In genomic region chr22:45428391-45429385, GRCh38 we compare ENCODE assay signal across 27 cellular contexts. TPM values are rescaled to one million over a fixed set of nuclear protein-coding genes. Genes with fewer than 3 reads are reported as not detected.
DNase-seq lines count a peak whose midpoint lies in the region; ATAC-seq and TF ChIP-seq lines count a peak whose summit lies in the region.
"Had no signal": no experiment of that assay in that cellular context is flagged by ENCODE, and none has a peak within 500 bp of the region (broad histone marks: within the 10 kb centered on the region; RNA-seq: fewer than 3 reads in every experiment).

No MANE protein-coding gene starts in this region.

- POLR2A ChIA-PET in WTC11 (lab: Charles Lee): no interaction called here

- H3K4me1 Mint-ChIP-seq in CD14-positive monocyte (peaks cover 47% of the 10 kb centered on the region), WTC11 (no peaks in the 10 kb centered on the region)
- H3K4me1 Mint-ChIP-seq in stimulated activated naive B cell treated with anti-CD40 and anti-IgM and Interleukin-4, amounts not matched to agents 10 μg/mL and 1 μg/mL and 100 μg/mL, for 72 hours: peaks cover 19 to 21% of the 10 kb centered on the region in 2 donors
- H3K4me1 Mint-ChIP-seq: activated T-helper 17 cell treated with anti-CD3 and anti-CD28 coated beads, Interleukin-2, amount 50 U/mL, for 72 hours had no signal

- ATAC-seq in WTC11: no peak
- ATAC-seq in stimulated activated naive B cell treated with anti-CD40 and anti-IgM and Interleukin-4, amounts not matched to agents 10 μg/mL and 1 μg/mL and 100 μg/mL, for 72 hours (replicated peaks): no peak
- no peak for ATAC-seq in GM19328 (IDR thresholded peaks at IDR 0.05; ENCODE audit: unreplicated experiment)
- no peak for ATAC-seq in HG03442 (IDR thresholded peaks at IDR 0.05; ENCODE audit: unreplicated experiment)
- ATAC-seq: activated CD8-positive, alpha-beta T cell treated with anti-CD3 and anti-CD28 coated beads for 36 hours; activated T-helper 17 cell treated with anti-CD3 and anti-CD28 coated beads, Interleukin-2, amount 50 U/mL, for 72 hours; natural killer cell treated with Interleukin-12 subunit alpha and Interleukin-12 subunit beta and Interleukin-15 and Interleukin-18, amount 100 ng/mL, for 72 hours had no signal

- TF ChIP-seq CTCF in CD14-positive monocyte (IDR thresholded peaks at IDR 0.05) (no peak), WTC11 (IDR thresholded peaks at IDR 0.05) (no peak)

- intact Hi-C loops in CD14-positive monocyte (cut with micrococcal nuclease): no loop called here

- H3K27me3 Mint-ChIP-seq in CD14-positive monocyte (ENCODE audit: low read depth in 3 of 3): peaks cover 0 to 3% (median 2%) of the 10 kb centered on the region in 3 donors
- no peaks in the 10 kb centered on the region for H3K27me3 Mint-ChIP-seq in WTC11 (ENCODE audit: low read depth)
- H3K27me3 Mint-ChIP-seq in stimulated activated naive B cell treated with anti-CD40 and anti-IgM and Interleukin-4, amounts not matched to agents 10 μg/mL and 1 μg/mL and 100 μg/mL, for 72 hours: peaks cover 13 to 23% of the 10 kb centered on the region in 2 donors
- H3K27me3 Mint-ChIP-seq: activated CD8-positive, alpha-beta T cell treated with anti-CD3 and anti-CD28 coated beads for 36 hours; activated T-helper 17 cell treated with anti-CD3 and anti-CD28 coated beads, Interleukin-2, amount 50 U/mL, for 72 hours; natural killer cell treated with Interleukin-12 subunit alpha and Interleukin-12 subunit beta and Interleukin-15 and Interleukin-18, amount 100 ng/mL, for 72 hours had no signal

- H3K27ac Mint-ChIP-seq in CD14-positive monocyte: peak overlapping the region in 4 of 7 donors; percentile 1 to 48 (median 42)
- peak overlapping the region; percentile 1 for H3K27ac Mint-ChIP-seq in WTC11
- H3K27ac Mint-ChIP-seq in stimulated activated naive B cell treated with anti-CD40 and anti-IgM and Interleukin-4, amounts not matched to agents 10 μg/mL and 1 μg/mL and 100 μg/mL, for 72 hours: peak overlapping the region; percentile 66
- H3K27ac Mint-ChIP-seq: activated CD8-positive, alpha-beta T cell treated with anti-CD3 and anti-CD28 coated beads for 36 hours; activated T-helper 17 cell treated with anti-CD3 and anti-CD28 coated beads, Interleukin-2, amount 50 U/mL, for 72 hours; natural killer cell treated with Interleukin-12 subunit alpha and Interleukin-12 subunit beta and Interleukin-15 and Interleukin-18, amount 100 ng/mL, for 72 hours had no signal

- CTCF ChIA-PET in WTC11 (lab: Charles Lee): interaction anchor here (0.9 kb wide), 1 partner anchor 120 kb away, joined by 3 read pairs; no protein-coding TSS in a partner anchor

- H3K4me3 Mint-ChIP-seq in CD14-positive monocyte: no peak overlapping the region
- no peak overlapping the region for H3K4me3 Mint-ChIP-seq in WTC11
- peak overlapping the region; percentile 18 to 41 for H3K4me3 Mint-ChIP-seq in stimulated activated naive B cell treated with anti-CD40 and anti-IgM and Interleukin-4, amounts not matched to agents 10 μg/mL and 1 μg/mL and 100 μg/mL, for 72 hours
- H3K4me3 Mint-ChIP-seq: activated CD8-positive, alpha-beta T cell treated with anti-CD3 and anti-CD28 coated beads for 36 hours; activated T-helper 17 cell treated with anti-CD3 and anti-CD28 coated beads, Interleukin-2, amount 50 U/mL, for 72 hours; natural killer cell treated with Interleukin-12 subunit alpha and Interleukin-12 subunit beta and Interleukin-15 and Interleukin-18, amount 100 ng/mL, for 72 hours had no signal

- H3K36me3 Mint-ChIP-seq in CD14-positive monocyte (peaks cover 8 to 13% of the 10 kb centered on the region in 2 donors), WTC11 (peaks cover 6% of the 10 kb centered on the region; the same call in 1 of the 2 replicates)
- H3K36me3 Mint-ChIP-seq in stimulated activated naive B cell treated with anti-CD40 and anti-IgM and Interleukin-4, amounts not matched to agents 10 μg/mL and 1 μg/mL and 100 μg/mL, for 72 hours: peaks cover 4 to 5% of the 10 kb centered on the region in 2 donors
- H3K36me3 Mint-ChIP-seq: natural killer cell treated with Interleukin-12 subunit alpha and Interleukin-12 subunit beta and Interleukin-15 and Interleukin-18, amount 100 ng/mL, for 72 hours had no signal

- H3K9me3 Mint-ChIP-seq in CD14-positive monocyte (peaks cover 2 to 9% (median 5%) of the 10 kb centered on the region in 7 donors), WTC11 (peaks cover 14% of the 10 kb centered on the region)
- H3K9me3 Mint-ChIP-seq in stimulated activated naive B cell treated with anti-CD40 and anti-IgM and Interleukin-4, amounts not matched to agents 10 μg/mL and 1 μg/mL and 100 μg/mL, for 72 hours: peaks cover 2 to 8% of the 10 kb centered on the region in 2 donors
- H3K9me3 Mint-ChIP-seq: activated CD8-positive, alpha-beta T cell treated with anti-CD3 and anti-CD28 coated beads for 36 hours; activated T-helper 17 cell treated with anti-CD3 and anti-CD28 coated beads, Interleukin-2, amount 50 U/mL, for 72 hours; natural killer cell treated with Interleukin-12 subunit alpha and Interleukin-12 subunit beta and Interleukin-15 and Interleukin-18, amount 100 ng/mL, for 72 hours had no signal

- DNase-seq in CD14-positive monocyte (ENCODE audit: low spot score) (no peak), WTC11 (ENCODE audit: low spot score) (no peak), mesenteric fat pad (ENCODE audit: low spot score) (peak; percentile 60), NOMO-1 treated with dmso at 0.1 percent for 144 hours (lab: John Stamatoyannopoulos, UW; ENCODE audit: unreplicated experiment) (no peak), NCI-H774 (lab: John Stamatoyannopoulos, UW) (no peak)
- no peak for DNase-seq in stimulated activated naive B cell treated with anti-CD40 and anti-IgM and Interleukin-4, amounts not matched to agents 10 μg/mL and 1 μg/mL and 100 μg/mL, for 72 hours
- DNase-seq: activated CD8-positive, alpha-beta memory T cell treated with anti-CD3 and anti-CD28 coated beads, Interleukin-2, amount 50 U/mL, for 48 hours; activated CD8-positive, alpha-beta T cell treated with anti-CD3 and anti-CD28 coated beads for 36 hours; caudate nucleus; COR-L47; DMS53; foreskin fibroblast; IMR-90; NCI-H146; NCI-H345; SIG-M5; stimulated activated CD4-positive, alpha-beta T cell treated with anti-CD3 and anti-CD28 coated beads, Interleukin-2, amount 100 ng/mL, for 24 hours; stomach; thyroid gland had no signal

TF ChIP-seq in WTC11, 78 proteins besides CTCF, POLR2A, EP300 and RAD21:
- TF ChIP-seq ZNF425 (CRISPR knock-in tag; conservative IDR thresholded peaks at IDR 0.05): no peak

RNA-seq across cellular contexts. Expression of gene RIBC2, which starts 15.2 kb away (rescaled TPM):
- polyA plus RNA-seq in CD14-positive monocyte: not detected
- total RNA-seq in WTC11 (2021) (1.7 to 2.4 TPM (median 2.4 TPM) in 3 replicates), mesenteric fat pad (not detected)
- total RNA-seq: esophagus muscularis mucosa, right atrium auricular region had no signal

RNA-seq across cellular contexts. Expression of gene SMC1B, which starts 15.3 kb away (rescaled TPM):
- not detected for polyA plus RNA-seq in CD14-positive monocyte
- total RNA-seq in WTC11 (2021) (0.07 to 0.18 TPM (median 0.11 TPM) in 3 replicates), mesenteric fat pad (not detected)
- total RNA-seq: IMR-90, Peyer's patch, right atrium auricular region, stomach had no signal
- polyA plus RNA-seq: BJ, IMR-90 had no signal

Comparison
In these comparisons a context has a peak if more than half of its experiments do, and no peak if none do; other contexts are left out.
1. H3K27ac Mint-ChIP-seq: peak in every context shown above with its lines; median percentile 66 in stimulated activated naive B cell treated with anti-CD40 and anti-IgM and Interleukin-4, amounts not matched to agents 10 μg/mL and 1 μg/mL and 100 μg/mL, for 72 hours; 42 in CD14-positive monocyte; 1 in WTC11.
2. H3K4me3 Mint-ChIP-seq: peak in stimulated activated naive B cell treated with anti-CD40 and anti-IgM and Interleukin-4, amounts not matched to agents 10 μg/mL and 1 μg/mL and 100 μg/mL, for 72 hours (2 of 2); none in CD14-positive monocyte (0 of 2) and WTC11 (single experiment).